Comparison of ENCODE assay signal across 26 cellular contexts in the genomic region with DNA sequence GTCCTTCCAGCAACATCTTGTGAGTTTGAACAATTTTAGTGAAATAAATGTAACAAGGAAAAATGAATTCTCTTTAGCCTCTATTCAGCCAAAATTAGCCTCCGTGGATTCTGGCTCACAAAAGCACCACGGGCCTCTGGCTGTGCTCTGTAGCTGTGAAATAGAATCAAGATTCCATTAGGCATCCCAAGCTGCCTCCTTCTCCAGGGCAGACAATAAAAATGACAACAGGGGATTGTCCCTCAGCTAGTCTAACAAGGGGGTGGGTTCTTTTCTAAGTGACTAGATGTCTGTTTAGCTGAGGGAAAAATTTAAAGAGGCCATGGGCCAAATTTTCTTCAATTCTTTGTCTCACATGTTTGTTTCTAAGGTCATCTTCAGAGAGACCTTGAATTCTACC.
"Had no signal": no experiment of that assay in that cellular context is flagged by ENCODE, and none has a peak within 500 bp of the region (broad histone marks: within the 10 kb centered on the region; RNA-seq: fewer than 3 reads in every experiment).

No MANE protein-coding gene starts in this region.

- H3K27ac Mint-ChIP-seq: activated CD8-positive, alpha-beta T cell treated with anti-CD3 and anti-CD28 coated beads, Interleukin-2, amount 10 ng/mL, durations not matched to agents 7 days and 5 days; activated naive CD8-positive, alpha-beta T cell; activated T-cell treated with anti-CD3 and anti-CD28 coated beads, Interleukin-2, amount 50 U/mL, for 24 hours; activated T-helper 1 cell treated with anti-CD3 and anti-CD28 coated beads, Interleukin-12 subunit alpha, Interleukin-12 subunit beta, Interleukin-2, Interleukin-4 antibody, amounts not matched to agents 30 ng/mL and 10 ng/mL and 1 ng/mL, durations not matched to agents 14 hours and 24 hours and 36 hours had no signal

- H3K4me3 ChIP-seq: cardiac muscle cell, SJCRH30 had no signal

- DNase-seq: activated CD4-positive, alpha-beta T cell treated with anti-CD3 and anti-CD28 coated beads for 48 hours; activated CD4-positive, alpha-beta T cell treated with anti-CD3 and anti-CD28 coated beads, Interleukin-2, amount 50 U/mL, for 4 hours; activated CD4-positive, CD25-positive, alpha-beta regulatory T cell treated with anti-CD3 and anti-CD28 coated beads, Interleukin-2, amount 50 U/mL, for 72 hours; activated CD8-positive, alpha-beta memory T cell treated with anti-CD3 and anti-CD28 coated beads, Interleukin-2, amount 50 U/mL, for 48 hours; activated CD8-positive, alpha-beta T cell treated with anti-CD3 and anti-CD28 coated beads, Interleukin-2, amount 10 ng/mL, durations not matched to agents 7 days and 5 days; activated effector memory CD4-positive, alpha-beta T cell treated with Interleukin-2 at 50 U/mL for 16 hours; activated naive CD4-positive, alpha-beta T cell; activated T-cell treated with anti-CD3 and anti-CD28 coated beads, Interleukin-2, amount 50 U/mL, for 24 hours; amygdala; brain microvascular endothelial cell; NCI-H1092; NCI-H1417 treated with DMSO at 0.1 percent for 48 hours; NCI-H1694 treated with DMSO at 0.1 percent for 48 hours; NCI-H2029 treated with DMSO at 0.1 percent for 48 hours; NCI-H226; NCI-H526; NCI-H774; Right ventricle myocardium superior; RPMI8226; SJCRH30; SK-N-SH; T-helper 1 cell had no signal

- H3K36me3 ChIP-seq: brain microvascular endothelial cell, cardiac muscle cell, SJCRH30 had no signal

- H3K9me3 ChIP-seq: SJCRH30, SK-N-SH had no signal

- H3K36me3 Mint-ChIP-seq: activated naive CD8-positive, alpha-beta T cell had no signal

- H3K27me3 Mint-ChIP-seq: activated naive CD8-positive, alpha-beta T cell; activated T-cell treated with anti-CD3 and anti-CD28 coated beads, Interleukin-2, amount 50 U/mL, for 24 hours had no signal

- H3K4me3 Mint-ChIP-seq: activated CD8-positive, alpha-beta T cell treated with anti-CD3 and anti-CD28 coated beads, Interleukin-2, amount 10 ng/mL, durations not matched to agents 7 days and 5 days; activated naive CD8-positive, alpha-beta T cell; activated T-cell treated with anti-CD3 and anti-CD28 coated beads, Interleukin-2, amount 50 U/mL, for 24 hours; activated T-helper 1 cell treated with anti-CD3 and anti-CD28 coated beads, Interleukin-12 subunit alpha, Interleukin-12 subunit beta, Interleukin-2, Interleukin-4 antibody, amounts not matched to agents 30 ng/mL and 10 ng/mL and 1 ng/mL, durations not matched to agents 14 hours and 24 hours and 36 hours had no signal

- H3K4me1 ChIP-seq: SJCRH30 had no signal

- H3K9me3 Mint-ChIP-seq: activated T-cell treated with anti-CD3 and anti-CD28 coated beads, Interleukin-2, amount 50 U/mL, for 24 hours; activated T-helper 1 cell treated with anti-CD3 and anti-CD28 coated beads, Interleukin-12 subunit alpha, Interleukin-12 subunit beta, Interleukin-2, Interleukin-4 antibody, amounts not matched to agents 30 ng/mL and 10 ng/mL and 1 ng/mL, durations not matched to agents 14 hours and 24 hours and 36 hours had no signal

- H3K9ac ChIP-seq: KMS-11, SK-N-SH had no signal

- H3K27ac ChIP-seq: brain microvascular endothelial cell, cardiac muscle cell, KMS-11, SJCRH30 had no signal

- H3K27me3 ChIP-seq: brain microvascular endothelial cell, cardiac muscle cell, SJCRH30 had no signal
